14 cellular contexts compared by ENCODE assay signal in the genomic region with DNA sequence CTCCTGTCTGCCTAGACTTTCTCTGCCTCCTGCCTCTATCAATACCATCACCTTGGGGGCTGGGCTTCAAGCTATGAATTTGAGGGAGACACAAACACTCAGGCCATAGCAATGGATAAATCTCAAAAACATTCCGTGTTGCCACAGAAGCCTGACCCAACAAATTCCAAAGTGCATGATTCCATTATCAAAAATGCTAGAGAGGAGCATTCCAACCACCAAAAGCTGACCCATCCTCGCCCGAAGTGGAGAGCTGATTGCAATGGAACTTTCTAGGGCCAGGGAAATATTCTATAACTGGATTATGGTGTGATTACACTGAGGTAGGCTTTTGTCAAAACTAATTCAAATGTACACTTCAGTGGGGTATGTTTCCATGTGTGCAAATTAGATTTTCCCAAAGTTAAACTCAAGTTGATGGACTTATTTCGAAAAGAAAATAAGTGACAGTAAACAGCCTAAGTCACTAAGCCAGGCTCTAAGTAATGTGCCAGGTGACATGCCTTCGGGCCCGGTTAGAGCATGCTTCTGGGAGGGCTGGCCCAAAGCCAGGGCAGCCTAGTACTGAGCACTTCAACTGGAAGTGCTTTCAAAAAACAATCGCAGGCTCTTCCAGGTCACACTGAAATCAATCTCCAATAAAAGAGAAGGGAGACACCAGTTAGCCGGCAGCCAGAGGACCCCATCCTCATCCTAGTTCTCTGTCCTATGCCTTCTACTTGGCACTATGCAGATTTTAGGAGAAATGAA.
A peak's percentile ranks its signal among the peaks of the same experiment; 100 is the strongest.
DNase-seq lines count a peak whose midpoint lies in the region; ATAC-seq and TF ChIP-seq lines count a peak whose summit lies in the region.
"Had no signal": no experiment of that assay in that cellular context is flagged by ENCODE, and none has a peak within 500 bp of the region (broad histone marks: within the 10 kb centered on the region; RNA-seq: fewer than 3 reads in every experiment).

No MANE protein-coding gene starts in this region.

- peak overlapping the region; percentile 95 for H2BK5ac ChIP-seq in mesenchymal stem cell (ENCODE audit: low read depth, low read length, poor library complexity, severe bottlenecking)

- no peaks in the 10 kb centered on the region for H3K36me3 Mint-ChIP-seq in HFFc6 (ENCODE audit: low read depth)
- H3K36me3 Mint-ChIP-seq: CD4-positive, alpha-beta memory T cell; stimulated activated memory B cell treated with anti-CD40 and anti-IgM and Interleukin-4, amounts not matched to agents 10 μg/mL and 1 μg/mL and 100 μg/mL, for 72 hours; T-cell had no signal

- H3K14ac ChIP-seq in mesenchymal stem cell (ENCODE audit: low read length in 2 of 2): no peak overlapping the region

- H3K27ac Mint-ChIP-seq in HFFc6: peak overlapping the region; percentile 69
- H3K27ac Mint-ChIP-seq: CD4-positive, alpha-beta memory T cell; stimulated activated memory B cell treated with anti-CD40 and anti-IgM and Interleukin-4, amounts not matched to agents 10 μg/mL and 1 μg/mL and 100 μg/mL, for 72 hours; T-cell had no signal

- in situ Hi-C loops in brain microvascular endothelial cell (cut with HindIII; ENCODE audit: low pct_ligation_motif_present, low sequenced_read_pairs): no loop called here

- peak overlapping the region; percentile 46 to 78 for H3K18ac ChIP-seq in mesenchymal stem cell (ENCODE audit: low read depth in 1 of 2, low read length in 2 of 2)

- peaks cover 8% of the 10 kb centered on the region for H3K9me3 ChIP-seq in mesenchymal stem cell (ENCODE audit: control insufficient read depth, low read length)
- no peaks in the 10 kb centered on the region for H3K9me3 ChIP-seq in Peyer's patch
- H3K9me3 ChIP-seq: prostate gland had no signal

- no peaks in the 10 kb centered on the region; the same call in none of the 2 replicates for H3K27me3 Mint-ChIP-seq in HFFc6 (ENCODE audit: insufficient read depth)
- H3K27me3 Mint-ChIP-seq: stimulated activated memory B cell treated with anti-CD40 and anti-IgM and Interleukin-4, amounts not matched to agents 10 μg/mL and 1 μg/mL and 100 μg/mL, for 72 hours had no signal

- H3K4me1 ChIP-seq in mesenchymal stem cell (ENCODE audit: control insufficient read depth, insufficient read depth, low read depth, low read length): peaks cover 15% of the 10 kb centered on the region
- H3K4me1 ChIP-seq in Peyer's patch: no peaks in the 10 kb centered on the region
- H3K4me1 ChIP-seq: prostate gland had no signal

- peak overlapping the region; percentile 43 for H4K91ac ChIP-seq in mesenchymal stem cell (ENCODE audit: low read length)

- H3K23ac ChIP-seq in mesenchymal stem cell (ENCODE audit: low read length in 2 of 2): no peak overlapping the region

- DNase-seq in AG08396 (ENCODE audit: low spot score) (peak; percentile 60), HFFc6 (peak; percentile 42), brain microvascular endothelial cell (peak; percentile 92), mesenchymal stem cell (peak; percentile 72), GDM1 (lab: John Stamatoyannopoulos, UW) (no peak), NCI-H510A (lab: John Stamatoyannopoulos, UW) (no peak), Peyer's patch (no peak)
- DNase-seq: CD4-positive, alpha-beta memory T cell; NCI-H2029 treated with DMSO at 0.1 percent for 48 hours; stimulated activated CD4-positive, alpha-beta T cell treated with anti-CD3 and anti-CD28 coated beads, Interleukin-2, amount 100 ng/mL, for 48 hours; T-cell had no signal

- H3K27ac ChIP-seq in brain microvascular endothelial cell (peak overlapping the region; percentile 85), mesenchymal stem cell (ENCODE audit: low read length, poor library complexity, severe bottlenecking) (peak overlapping the region; percentile 89), Peyer's patch (no peak overlapping the region)
- H3K27ac ChIP-seq: prostate gland had no signal

- H3K4me2 ChIP-seq in mesenchymal stem cell (ENCODE audit: low read length, poor library complexity, severe bottlenecking): no peak overlapping the region

- H3K27me3 ChIP-seq in brain microvascular endothelial cell (replicated peaks) (no peaks in the 10 kb centered on the region), mesenchymal stem cell (ENCODE audit: control insufficient read depth in 1 of 2, insufficient read depth in 1 of 2, low read length in 2 of 2) (no peaks in the 10 kb centered on the region), Peyer's patch (no peaks in the 10 kb centered on the region)

- H3K9me3 Mint-ChIP-seq in HFFc6: no peaks in the 10 kb centered on the region; the same call in none of the 2 replicates

- peak overlapping the region; percentile 43 for H3K9ac ChIP-seq in mesenchymal stem cell (ENCODE audit: low read length)

- peaks cover 17% of the 10 kb centered on the region for H3K4me1 Mint-ChIP-seq in HFFc6 (ENCODE audit: low read depth)
- H3K4me1 Mint-ChIP-seq: CD4-positive, alpha-beta memory T cell; T-cell had no signal

- H2BK12ac ChIP-seq in mesenchymal stem cell (ENCODE audit: low read length in 2 of 2): peak overlapping the region in 1 of 2 experiments; percentile 69

- ATAC-seq in HG03442 (IDR thresholded peaks at IDR 0.05; ENCODE audit: unreplicated experiment): no peak
- ATAC-seq: stimulated activated memory B cell treated with anti-CD40 and anti-IgM and Interleukin-4, amounts not matched to agents 10 μg/mL and 1 μg/mL and 100 μg/mL, for 72 hours; T-cell had no signal

- no peak overlapping the region for H2BK15ac ChIP-seq in mesenchymal stem cell (ENCODE audit: low read depth, poor library complexity, severe bottlenecking)

- peak overlapping the region; percentile 49 for H4K8ac ChIP-seq in mesenchymal stem cell (ENCODE audit: low read length)

- peak overlapping the region; percentile 99 for H2AK5ac ChIP-seq in mesenchymal stem cell (ENCODE audit: low read length, severe bottlenecking)

- H3K79me1 ChIP-seq in mesenchymal stem cell (replicated peaks; ENCODE audit: low read length, poor library complexity, severe bottlenecking): no peaks in the 10 kb centered on the region

- no peak overlapping the region for H2BK120ac ChIP-seq in mesenchymal stem cell (ENCODE audit: low read depth, low read length)

- H3K36me3 ChIP-seq in brain microvascular endothelial cell (replicated peaks) (no peaks in the 10 kb centered on the region), mesenchymal stem cell (ENCODE audit: control insufficient read depth in 1 of 2, insufficient read depth in 2 of 2, low read depth in 1 of 2, low read length in 2 of 2) (peaks cover 0 to 6% of the 10 kb centered on the region in 2 experiments), Peyer's patch (no peaks in the 10 kb centered on the region)
- H3K36me3 ChIP-seq: prostate gland had no signal

- peak overlapping the region; percentile 1 to 24 for H3K4ac ChIP-seq in mesenchymal stem cell (ENCODE audit: low read depth in 1 of 2, low read length in 2 of 2)

- H3K4me3 Mint-ChIP-seq in HFFc6: no peak overlapping the region
- H3K4me3 Mint-ChIP-seq: CD4-positive, alpha-beta memory T cell; stimulated activated memory B cell treated with anti-CD40 and anti-IgM and Interleukin-4, amounts not matched to agents 10 μg/mL and 1 μg/mL and 100 μg/mL, for 72 hours; T-cell had no signal

- H2AFZ ChIP-seq in mesenchymal stem cell (ENCODE audit: low read depth, low read length): no peak overlapping the region

- TF ChIP-seq POLR2A in Peyer's patch (IDR thresholded peaks at IDR 0.05): no peak

- TF ChIP-seq CTCF in HFFc6 (IDR thresholded peaks at IDR 0.05) (no peak), brain microvascular endothelial cell (IDR thresholded peaks at IDR 0.05; ENCODE audit: low read depth, low read length, missing control alignments) (no peak), Peyer's patch (IDR thresholded peaks at IDR 0.05) (no peak)

- 43% methylated on average over 7 of the region's 8 CpGs for WGBS in mesenchymal stem cell

- no peak overlapping the region for H3K4me3 ChIP-seq in brain microvascular endothelial cell (ENCODE audit: low read depth, low read length)
- no peak overlapping the region for H3K4me3 ChIP-seq in mesenchymal stem cell (ENCODE audit: insufficient read depth in 1 of 2, low read depth in 1 of 2, low read length in 2 of 2)
- H3K4me3 ChIP-seq in Peyer's patch: no peak overlapping the region
- H3K4me3 ChIP-seq: prostate gland had no signal

Comparison
In these comparisons a context has a peak if more than half of its experiments do, and no peak if none do; other contexts are left out.
1. DNase-seq: peak in AG08396 (single experiment), HFFc6 (single experiment), brain microvascular endothelial cell (single experiment) and mesenchymal stem cell (single experiment); none in GDM1 (single experiment), NCI-H510A (single experiment) and Peyer's patch (0 of 3).
2. H3K27ac ChIP-seq: peak in brain microvascular endothelial cell (single experiment) and mesenchymal stem cell (single experiment); none in Peyer's patch (0 of 4).